ENCODE assay signal across 27 cellular contexts in genomic region chr5:145942202-145942601, GRCh38. TPM values are rescaled to one million over a fixed set of nuclear protein-coding genes. Genes with fewer than 3 reads are reported as not detected.
DNase-seq lines count a peak whose midpoint lies in the region; ATAC-seq and TF ChIP-seq lines count a peak whose summit lies in the region.
"Had no signal": no experiment of that assay in that cellular context is flagged by ENCODE, and none has a peak within 500 bp of the region (broad histone marks: within the 10 kb centered on the region; RNA-seq: fewer than 3 reads in every experiment).

No MANE protein-coding gene starts in this region.

- no peak overlapping the region for H3K4me3 ChIP-seq in CD4-positive, CD25-positive, alpha-beta regulatory T cell (ENCODE audit: low read depth, low read length)
- H3K4me3 ChIP-seq in PC-3 (ENCODE audit: low read length), result no peak overlapping the region
- no peak overlapping the region for H3K4me3 ChIP-seq in esophagus (ENCODE audit: low read depth in 1 of 2, low read length in 2 of 2)
- H3K4me3 ChIP-seq: BLaER1, cardiac muscle cell, esophagus muscularis mucosa, skin epidermis, upper lobe of left lung had no signal

- WGBS in esophagus, 2 donors, result 39 to 49% methylated on average over 3 of the region's 3 CpGs

- H3K9me3 ChIP-seq in CD4-positive, CD25-positive, alpha-beta regulatory T cell (ENCODE audit: control insufficient read depth in 2 of 2, low read length in 2 of 2), result no peaks in the 10 kb centered on the region
- H3K9me3 ChIP-seq in PC-3 (ENCODE audit: low read length) (no peaks in the 10 kb centered on the region), esophagus (ENCODE audit: control insufficient read depth in 2 of 2, insufficient read depth in 1 of 2, low read depth in 1 of 2, low read length in 1 of 2) (no peaks in the 10 kb centered on the region)
- H3K9me3 ChIP-seq: BLaER1, esophagus muscularis mucosa, upper lobe of left lung had no signal

- no peaks in the 10 kb centered on the region for H3K36me3 ChIP-seq in CD4-positive, CD25-positive, alpha-beta regulatory T cell (ENCODE audit: control insufficient read depth, insufficient read depth, low read length)
- H3K36me3 ChIP-seq in PC-3 (ENCODE audit: low read depth, low read length), result no peaks in the 10 kb centered on the region
- no peaks in the 10 kb centered on the region for H3K36me3 ChIP-seq in esophagus (ENCODE audit: control insufficient read depth in 2 of 2, insufficient read depth in 2 of 2, low read length in 1 of 2)
- H3K36me3 ChIP-seq: BLaER1, cardiac muscle cell, esophagus muscularis mucosa, upper lobe of left lung had no signal

- no peaks in the 10 kb centered on the region for H3K27me3 ChIP-seq in CD4-positive, CD25-positive, alpha-beta regulatory T cell (ENCODE audit: control insufficient read depth, insufficient read depth, low read length)
- H3K27me3 ChIP-seq in PC-3 (ENCODE audit: low read length) (no peaks in the 10 kb centered on the region), esophagus (ENCODE audit: control insufficient read depth in 1 of 2, insufficient read depth in 2 of 2, low read length in 2 of 2) (no peaks in the 10 kb centered on the region)
- H3K27me3 ChIP-seq: BLaER1, cardiac muscle cell, esophagus muscularis mucosa, upper lobe of left lung had no signal

- peaks cover 0 to 2% (median 0%) of the 10 kb centered on the region in 7 donors for H3K9me3 Mint-ChIP-seq in CD4-positive, CD25-positive, alpha-beta regulatory T cell
- no peaks in the 10 kb centered on the region for H3K9me3 Mint-ChIP-seq in nephron progenitor cell
- H3K9me3 Mint-ChIP-seq: activated CD4-positive, alpha-beta T cell treated with anti-CD3 and anti-CD28 coated beads, Interleukin-2, amount 10 ng/mL, durations not matched to agents 24 days and 14 days; H9; IgD-negative memory B cell; naive thymus-derived CD8-positive, alpha-beta T cell had no signal

- no peaks in the 10 kb centered on the region for H3K36me3 Mint-ChIP-seq in CD4-positive, CD25-positive, alpha-beta regulatory T cell
- no peaks in the 10 kb centered on the region for H3K36me3 Mint-ChIP-seq in nephron progenitor cell (ENCODE audit: low read depth)
- H3K36me3 Mint-ChIP-seq: IgD-negative memory B cell; naive thymus-derived CD8-positive, alpha-beta T cell had no signal

- peaks cover 4 to 72% (median 27%) of the 10 kb centered on the region in 4 donors for H3K4me1 Mint-ChIP-seq in CD4-positive, CD25-positive, alpha-beta regulatory T cell
- H3K4me1 Mint-ChIP-seq in nephron progenitor cell, result peaks cover 58% of the 10 kb centered on the region
- H3K4me1 Mint-ChIP-seq: IgD-negative memory B cell; naive thymus-derived CD8-positive, alpha-beta T cell had no signal

- intact Hi-C loops in PC-3 (cut with micrococcal nuclease), result no loop called here

- H3K27me3 Mint-ChIP-seq in CD4-positive, CD25-positive, alpha-beta regulatory T cell, result no peaks in the 10 kb centered on the region
- peaks cover 3% of the 10 kb centered on the region for H3K27me3 Mint-ChIP-seq in nephron progenitor cell (ENCODE audit: low read depth, poor library complexity)

- no peak for TF ChIP-seq CTCF in PC-3 (conservative IDR thresholded peaks at IDR 0.05; ENCODE audit: low read depth, low read length)
- TF ChIP-seq CTCF in nephron progenitor cell (IDR thresholded peaks at IDR 0.05), result no peak

- no peaks in the 10 kb centered on the region for H4K20me1 ChIP-seq in PC-3 (ENCODE audit: low read length)
- H4K20me1 ChIP-seq: BLaER1 had no signal

- ATAC-seq in CD4-positive, CD25-positive, alpha-beta regulatory T cell (ENCODE audit: low read depth in 2 of 2), result no peak
- ATAC-seq in PC-3 (no peak), GM19463 (IDR thresholded peaks at IDR 0.05; ENCODE audit: unreplicated experiment) (no peak)
- ATAC-seq: naive thymus-derived CD8-positive, alpha-beta T cell had no signal

- peak overlapping the region in 1 of 4 donors; percentile 16 for H3K4me3 Mint-ChIP-seq in CD4-positive, CD25-positive, alpha-beta regulatory T cell
- no peak overlapping the region for H3K4me3 Mint-ChIP-seq in nephron progenitor cell
- H3K4me3 Mint-ChIP-seq: activated CD4-positive, alpha-beta T cell treated with anti-CD3 and anti-CD28 coated beads, Interleukin-2, amount 10 ng/mL, durations not matched to agents 24 days and 14 days; H9; IgD-negative memory B cell; naive thymus-derived CD8-positive, alpha-beta T cell had no signal

- no peak overlapping the region for H2AFZ ChIP-seq in PC-3 (ENCODE audit: low read length)

- BruUV-seq in PC-3 (replicated peaks; lab: Mats Ljungman, UMichigan), result no TSS peak

- H3K9ac ChIP-seq in PC-3 (ENCODE audit: low read length), result no peak overlapping the region
- H3K9ac ChIP-seq: BLaER1 had no signal

- no peaks in the 10 kb centered on the region for H3K9me2 ChIP-seq in PC-3 (replicated peaks; ENCODE audit: low read length)

- POLR2A ChIA-PET in PC-3 (lab: Charles Lee; ENCODE audit: unreplicated experiment), result no interaction called here

- CTCF ChIA-PET in PC-3 (lab: Charles Lee), result no interaction called here

- peak overlapping the region in 2 of 3 donors; percentile 1 to 14 for H3K27ac Mint-ChIP-seq in CD4-positive, CD25-positive, alpha-beta regulatory T cell
- peak overlapping the region; percentile 21 for H3K27ac Mint-ChIP-seq in nephron progenitor cell
- H3K27ac Mint-ChIP-seq: activated CD4-positive, alpha-beta T cell treated with anti-CD3 and anti-CD28 coated beads, Interleukin-2, amount 10 ng/mL, durations not matched to agents 24 days and 14 days; H9 had no signal

- no peaks in the 10 kb centered on the region for H3F3A ChIP-seq in PC-3 (ENCODE audit: low read length, unreplicated experiment)

- no peak overlapping the region for H3K4me2 ChIP-seq in PC-3 (ENCODE audit: low read length)
- H3K4me2 ChIP-seq: BLaER1 had no signal

- no peak for DNase-seq in CD4-positive, CD25-positive, alpha-beta regulatory T cell
- DNase-seq in PC-3 (no peak), nephron progenitor cell (no peak), MV-4-11 (lab: John Stamatoyannopoulos, UW) (no peak), SKM-1 (lab: John Stamatoyannopoulos, UW; ENCODE audit: unreplicated experiment) (no peak)
- DNase-seq: activated CD4-positive, alpha-beta T cell treated with anti-CD3 and anti-CD28 coated beads, Interleukin-2, amount 10 ng/mL, durations not matched to agents 24 days and 14 days; activated naive CD4-positive, alpha-beta T cell treated with anti-CD3 and anti-CD28 coated beads, Interleukin-2, amount 50 U/mL, for 16 hours; amygdala; COR-L47; cortex of kidney; DMS79 treated with DMSO at 0.1 percent for 48 hours; GF-D8; H9; mesendoderm; naive thymus-derived CD8-positive, alpha-beta T cell; NCI-H1105; NCI-H2029 treated with DMSO at 0.1 percent for 48 hours; NCI-H446; retina; upper lobe of left lung had no signal

- H3K4me1 ChIP-seq in CD4-positive, CD25-positive, alpha-beta regulatory T cell (ENCODE audit: control insufficient read depth, insufficient read depth, low read length, poor library complexity, severe bottlenecking), result peaks cover 41% of the 10 kb centered on the region
- H3K4me1 ChIP-seq in PC-3 (ENCODE audit: insufficient read depth, low read length), result peaks cover 58% of the 10 kb centered on the region
- H3K4me1 ChIP-seq in esophagus (ENCODE audit: control insufficient read depth in 2 of 2, insufficient read depth in 2 of 2, low read length in 1 of 2), result peaks cover 0 to 5% of the 10 kb centered on the region in 2 donors

- peak overlapping the region; percentile 2 for H3K27ac ChIP-seq in CD4-positive, CD25-positive, alpha-beta regulatory T cell (ENCODE audit: insufficient read depth, low read length, poor library complexity, severe bottlenecking)
- H3K27ac ChIP-seq in PC-3 (ENCODE audit: low read length), result 0 out of 2 replicates have a peak overlapping the region, but pooled peaks have one; percentile 2
- H3K27ac ChIP-seq in esophagus (ENCODE audit: low read depth in 2 of 2, low read length in 1 of 2), result peak overlapping the region; percentile 79 to 86
- H3K27ac ChIP-seq: BLaER1, cardiac muscle cell, esophagus muscularis mucosa, upper lobe of left lung had no signal

- peaks cover 24% of the 10 kb centered on the region for H3K79me2 ChIP-seq in PC-3 (ENCODE audit: low read length)

RNA-seq across cellular contexts. Expression of gene SH3RF2, which starts 5.8 kb away (rescaled TPM):
- total RNA-seq in CD4-positive, CD25-positive, alpha-beta regulatory T cell, result 4.5 TPM
- under 1 TPM in 3 of 4 donors, not detected in 1; 0.52 to 0.74 (median 0.66) TPM for polyA plus RNA-seq in CD4-positive, CD25-positive, alpha-beta regulatory T cell
- 5.9 and 6.2 TPM in 2 replicates for total RNA-seq in PC-3 (2014; rRNA removed)
- polyA plus RNA-seq in esophagus, result 10 to 100 TPM; 24.9 to 43.2 TPM
- total RNA-seq: naive thymus-derived CD8-positive, alpha-beta T cell had no signal
- polyA plus RNA-seq: IgD-negative memory B cell; naive thymus-derived CD8-positive, alpha-beta T cell had no signal

Comparison
In these comparisons a context has a peak if more than half of its experiments do, and no peak if none do; other contexts are left out.
1. H3K27ac ChIP-seq: peak in every context shown above with its lines; median percentile 82 in esophagus; 2 in CD4-positive, CD25-positive, alpha-beta regulatory T cell; 2 in PC-3.